10 cellular contexts compared by ENCODE assay signal in the genomic region with DNA sequence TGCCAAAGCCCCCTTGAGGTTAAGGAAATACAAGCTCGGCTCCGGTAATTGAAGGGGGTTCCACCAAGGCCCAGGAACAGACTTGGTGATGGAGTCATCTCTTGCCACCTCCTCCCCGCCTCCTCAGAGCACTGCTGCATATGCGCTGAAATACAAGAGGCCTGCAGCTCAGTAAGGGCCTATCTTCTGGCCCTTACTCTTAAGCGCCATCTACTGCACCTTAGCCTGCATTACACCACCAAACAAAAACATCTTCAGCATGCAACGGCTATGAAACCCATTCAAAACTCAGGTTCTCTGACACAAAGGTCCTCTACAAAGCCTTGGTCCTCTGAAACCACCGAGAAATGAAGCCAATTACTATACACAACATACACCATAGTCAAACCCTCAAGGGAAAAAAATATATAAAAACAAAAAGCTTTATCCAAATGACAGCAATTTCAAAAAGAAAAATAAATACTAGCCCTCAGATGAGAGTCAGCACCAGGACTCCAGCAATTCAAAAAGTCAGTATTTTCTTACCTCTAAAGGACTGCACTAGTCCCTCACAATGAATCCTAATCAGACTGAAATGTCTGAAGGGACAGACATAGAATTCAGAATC.
DNase-seq lines count a peak whose midpoint lies in the region; ATAC-seq and TF ChIP-seq lines count a peak whose summit lies in the region.
"Had no signal": no experiment of that assay in that cellular context is flagged by ENCODE, and none has a peak within 500 bp of the region (broad histone marks: within the 10 kb centered on the region; RNA-seq: fewer than 3 reads in every experiment).

No MANE protein-coding gene starts in this region.

- H3K4me1 ChIP-seq in OCI-LY3 (ENCODE audit: low read length) = no peaks in the 10 kb centered on the region
- H3K4me1 ChIP-seq: sigmoid colon had no signal

- H2AFZ ChIP-seq in OCI-LY3 (ENCODE audit: low read depth, low read length) = no peak overlapping the region

- H3K9ac ChIP-seq in OCI-LY3 (ENCODE audit: low read length) = no peak overlapping the region

- H4K20me1 ChIP-seq in OCI-LY3 (ENCODE audit: insufficient read depth, low read length) = no peaks in the 10 kb centered on the region

- H3K27ac ChIP-seq in OCI-LY3 (ENCODE audit: low read length) = no peak overlapping the region
- H3K27ac ChIP-seq: sigmoid colon had no signal

- no peak overlapping the region for H3K4me3 ChIP-seq in BJ (ENCODE audit: low read depth, low read length)
- H3K4me3 ChIP-seq in OCI-LY3 (ENCODE audit: low read length) = no peak overlapping the region
- H3K4me3 ChIP-seq in foreskin fibroblast (ENCODE audit: low read depth in 1 of 2, low read length in 2 of 2) = no peak overlapping the region
- H3K4me3 ChIP-seq: sigmoid colon had no signal

- no peaks in the 10 kb centered on the region for H3K79me2 ChIP-seq in OCI-LY3 (ENCODE audit: low read length)

- no peak for ATAC-seq in GM18498 (IDR thresholded peaks at IDR 0.05; ENCODE audit: unreplicated experiment)

- CTCF ChIA-PET in BJ (lab: Yijun Ruan, JAX) = interaction anchor here (0.6 to 3.1 kb wide), 7 partner anchors 11 to 357 kb away, joined by 3 to 12 read pairs (median 3); no protein-coding TSS in a partner anchor

- DNase-seq in BJ (ENCODE audit: low read depth) (no peak), foreskin fibroblast (no peak), NCI-H2107 (lab: John Stamatoyannopoulos, UW) (no peak), D341Med (ENCODE audit: low spot score) (no peak)
- DNase-seq in NK-92 treated with Interleukin-12 subunit alpha and Interleukin-12 subunit beta, amount 100 ng/mL, for 24 hours (lab: John Stamatoyannopoulos, UW) = no peak
- DNase-seq: SIG-M5, sigmoid colon had no signal

- POLR2A ChIA-PET in BJ (lab: Charles Lee) = no interaction called here

- peak; percentile 79 for TF ChIP-seq CTCF in BJ (IDR thresholded peaks at IDR 0.05; ENCODE audit: insufficient read depth, low read depth, low read length)
- TF ChIP-seq CTCF in GM12874 (IDR thresholded peaks at IDR 0.05; ENCODE audit: insufficient read depth, low read depth, low read length) = peak; percentile 65
- peak; percentile 67 for TF ChIP-seq CTCF in OCI-LY3 (IDR thresholded peaks at IDR 0.05; ENCODE audit: low read depth, low read length)
- TF ChIP-seq CTCF in foreskin fibroblast (IDR thresholded peaks at IDR 0.05; ENCODE audit: low read depth, low read length) = peak; percentile 21

- H3K36me3 ChIP-seq in BJ (ENCODE audit: control insufficient read depth, insufficient read depth, low read length) = no peaks in the 10 kb centered on the region
- H3K36me3 ChIP-seq in OCI-LY3 (replicated peaks; ENCODE audit: low read depth, low read length) = no peaks in the 10 kb centered on the region
- H3K36me3 ChIP-seq: sigmoid colon had no signal

- no peak overlapping the region for H3K4me2 ChIP-seq in OCI-LY3 (ENCODE audit: low read length)

- no peaks in the 10 kb centered on the region for H3K9me3 ChIP-seq in OCI-LY3 (ENCODE audit: insufficient read depth, low read length)
- H3K9me3 ChIP-seq: sigmoid colon had no signal

- H3K27me3 ChIP-seq in BJ (ENCODE audit: control insufficient read depth, insufficient read depth, low read length) (no peaks in the 10 kb centered on the region), OCI-LY3 (ENCODE audit: low read depth, low read length) (peaks cover 9% of the 10 kb centered on the region; the same call in 1 of the 2 replicates)
- H3K27me3 ChIP-seq: sigmoid colon had no signal

Comparison
In these comparisons a context has a peak if more than half of its experiments do, and no peak if none do; other contexts are left out.
1. CTCF ChIP-seq: peak in every context shown above with its lines; median percentile 79 in BJ; 67 in OCI-LY3; 65 in GM12874; 21 in foreskin fibroblast.